ENCODE assay signal across 8 cellular contexts in genomic region chr11:117197516-117198456, GRCh38. TPM values are rescaled to one million over a fixed set of nuclear protein-coding genes. Genes with fewer than 3 reads are reported as not detected.
A peak's percentile ranks its signal among the peaks of the same experiment; 100 is the strongest.
DNase-seq lines count a peak whose midpoint lies in the region; ATAC-seq and TF ChIP-seq lines count a peak whose summit lies in the region.

No MANE protein-coding gene starts in this region.

- no peak for ATAC-seq in HG03095 (IDR thresholded peaks at IDR 0.05; ENCODE audit: unreplicated experiment)
- no peak for ATAC-seq in HG03159 (IDR thresholded peaks at IDR 0.05; ENCODE audit: unreplicated experiment)
- ATAC-seq in HG02970 (IDR thresholded peaks at IDR 0.05; ENCODE audit: low FRiP score, unreplicated experiment): no peak

- peak overlapping the region in 2 of 5 donors; percentile 1 to 67 for H3K9ac ChIP-seq in subcutaneous abdominal adipose tissue (ENCODE audit: low read length in 5 of 5)

- H3K4me3 ChIP-seq in H7 (ENCODE audit: insufficient read depth, low read depth, low read length): no peak overlapping the region
- peak overlapping the region; percentile 68 to 97 for H3K4me3 ChIP-seq in ascending aorta
- H3K4me3 ChIP-seq in subcutaneous abdominal adipose tissue (ENCODE audit: low read depth in 1 of 5, low read length in 5 of 5): no peak overlapping the region

- H3K4me1 ChIP-seq in ascending aorta (peaks cover 0 to 9% of the 10 kb centered on the region in 2 donors), subcutaneous abdominal adipose tissue (ENCODE audit: control insufficient read depth in 5 of 5, insufficient read depth in 5 of 5, low read length in 5 of 5) (peaks cover 4 to 73% (median 68%) of the 10 kb centered on the region in 5 donors)

- no peaks in the 10 kb centered on the region for H3K27me3 ChIP-seq in H7 (ENCODE audit: control insufficient read depth, insufficient read depth, low read length)
- no peaks in the 10 kb centered on the region for H3K27me3 ChIP-seq in ascending aorta
- H3K27me3 ChIP-seq in subcutaneous abdominal adipose tissue (ENCODE audit: control insufficient read depth in 5 of 5, insufficient read depth in 4 of 5, low read length in 5 of 5): no peaks in the 10 kb centered on the region

- peak; percentile 94 for DNase-seq in H7
- peak in 1 of 2 donors; percentile 93 for DNase-seq in ascending aorta (ENCODE audit: low spot score in 2 of 2)
- peak; percentile 83 for DNase-seq in iPS-NIHi11 (ENCODE audit: low spot score)
- DNase-seq in superior temporal gyrus (ENCODE audit: extremely low spot score): no peak

- H3K36me3 ChIP-seq in H7 (replicated peaks; ENCODE audit: control insufficient read depth, insufficient read depth, low read length): peaks cover 2% of the 10 kb centered on the region
- peaks cover 39 to 68% of the 10 kb centered on the region in 2 donors for H3K36me3 ChIP-seq in ascending aorta
- peaks cover 0 to 43% (median 32%) of the 10 kb centered on the region in 5 donors for H3K36me3 ChIP-seq in subcutaneous abdominal adipose tissue (ENCODE audit: control insufficient read depth in 5 of 5, insufficient read depth in 5 of 5, low read length in 5 of 5)

- peak overlapping the region; percentile 96 to 98 for H3K27ac ChIP-seq in ascending aorta
- peak overlapping the region; percentile 75 for H3K27ac ChIP-seq in subcutaneous abdominal adipose tissue (ENCODE audit: low read depth, low read length)

- intact Hi-C loops in ascending aorta (cut with DNase I): loop anchor here (1.0 kb wide), 1 partner anchor 29 kb away; no protein-coding TSS in a partner anchor

- TF ChIP-seq CTCF in ascending aorta (IDR thresholded peaks at IDR 0.05): peak; percentile 78 to 88 (median 85)

- no peaks in the 10 kb centered on the region for H3K9me3 ChIP-seq in ascending aorta
- H3K9me3 ChIP-seq in subcutaneous abdominal adipose tissue (ENCODE audit: control insufficient read depth in 5 of 5, low read length in 5 of 5): no peaks in the 10 kb centered on the region

RNA-seq across cellular contexts. Expression of gene TAGLN, which starts 1.4 kb away (rescaled TPM):
- 188 and 343 TPM in 2 replicates for total RNA-seq in H7 (2014; rRNA removed; shearing (Covaris generic))
- total RNA-seq in ascending aorta: 6,542 TPM

RNA-seq across cellular contexts. Expression of gene SIDT2, which starts 19.2 kb away (rescaled TPM):
- 10.3 and 14.7 TPM in 2 replicates for total RNA-seq in H7 (2014; rRNA removed; shearing (Covaris generic))
- 45.4 TPM for total RNA-seq in ascending aorta

RNA-seq across cellular contexts. Expression of gene PCSK7, which starts 34.1 kb away (rescaled TPM):
- 28.4 and 29.3 TPM in 2 replicates for total RNA-seq in H7 (2014; rRNA removed; shearing (Covaris generic))
- total RNA-seq in ascending aorta: 112 TPM

RNA-seq across cellular contexts. Expression of gene RNF214, which starts 34.7 kb away (rescaled TPM):
- total RNA-seq in H7 (2014; rRNA removed; shearing (Covaris generic)): 10.1 and 14.9 TPM in 2 replicates
- total RNA-seq in ascending aorta: 0.53 TPM

RNA-seq across cellular contexts. Expression of gene PAFAH1B2, which starts 53.7 kb away (rescaled TPM):
- 138 and 159 TPM in 2 replicates for total RNA-seq in H7 (2014; rRNA removed; shearing (Covaris generic))
- total RNA-seq in ascending aorta: 60.7 TPM

Comparison
In these comparisons a context has a peak if more than half of its experiments do, and no peak if none do; other contexts are left out.
1. H3K4me3 ChIP-seq: peak in ascending aorta (2 of 2); none in H7 (single experiment) and subcutaneous abdominal adipose tissue (0 of 5).
2. RNA of gene TAGLN, which starts 1.4 kb away (total RNA-seq): 6,542 TPM in ascending aorta (single experiment); 188 to 343 TPM in H7; every median in the first group is over 10 times any median in the second.